Comparison of ENCODE assay signal across 1 cellular context in the genomic region with DNA sequence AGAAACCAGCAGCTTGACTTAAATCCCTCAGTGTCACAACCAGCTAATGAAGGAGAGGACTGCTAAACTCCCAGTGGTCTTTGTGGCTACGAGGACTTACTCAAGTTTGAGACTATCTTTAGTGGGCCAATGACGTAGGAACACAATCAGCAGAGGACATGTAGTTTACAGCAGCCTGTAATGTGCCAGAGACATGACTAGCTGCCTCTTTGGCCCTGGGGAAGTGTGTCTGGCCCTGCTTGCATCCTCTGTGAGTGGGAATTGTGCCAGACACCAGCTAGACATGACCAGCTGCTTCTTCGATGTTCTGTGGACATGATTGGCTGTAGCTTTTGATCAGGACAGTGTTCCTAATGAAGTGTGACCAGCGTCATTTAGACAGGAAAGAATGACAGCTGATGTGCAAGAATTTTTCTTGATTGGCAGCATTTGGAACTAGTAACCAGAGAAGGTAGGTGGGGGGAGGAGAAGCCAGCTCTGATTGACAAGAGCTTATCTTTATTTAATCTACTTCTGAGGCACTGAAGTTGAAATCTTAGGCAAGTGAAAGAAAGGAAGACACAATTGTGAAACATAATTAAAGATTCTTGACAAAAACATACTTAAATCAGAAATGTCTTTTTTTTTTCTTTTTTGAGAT.
A peak's percentile ranks its signal among the peaks of the same experiment; 100 is the strongest.
TF ChIP-seq lines count a peak whose summit lies in the region.

No MANE protein-coding gene starts in this region.

TF ChIP-seq in GM12878, 131 proteins besides CTCF, POLR2A, EP300 and RAD21 (continued from another document and continues in another):
- TF ChIP-seq ATF2 (IDR thresholded peaks at IDR 0.05; ENCODE audit: low read length) (no peak), CEBPZ (IDR thresholded peaks at IDR 0.05; ENCODE audit: low read depth, low read length) (no peak), CUX1 (IDR thresholded peaks at IDR 0.05; ENCODE audit: insufficient replicate concordance, low read depth, low read length) (peak; percentile 16), ZNF592 (IDR thresholded peaks at IDR 0.05) (no peak), CHD2 (IDR thresholded peaks at IDR 0.05; ENCODE audit: borderline replicate concordance, low read depth, low read length) (0 out of 2 replicates have a peak, but pooled peaks have one; percentile 32), POU2F2 (IDR thresholded peaks at IDR 0.05; ENCODE audit: borderline replicate concordance, low read depth, low read length) (peak; percentile 42; the same call in 1 of the 3 replicates), ZNF217 (IDR thresholded peaks at IDR 0.05) (no peak), RCOR1 (conservative IDR thresholded peaks at IDR 0.05; ENCODE audit: low read depth, low read length) (no peak), CHD4 (IDR thresholded peaks at IDR 0.05) (no peak), CREB1 (IDR thresholded peaks at IDR 0.05; ENCODE audit: low read depth) (peak; percentile 63), IRF3 (IDR thresholded peaks at IDR 0.05) (no peak), SMAD5 (IDR thresholded peaks at IDR 0.05; ENCODE audit: low read depth) (no peak), EZH2 (IDR thresholded peaks at IDR 0.05; ENCODE audit: borderline replicate concordance, control insufficient read depth, low read depth, low read length) (no peak), MTA2 (IDR thresholded peaks at IDR 0.05; ENCODE audit: low read depth) (no peak; the same call in none of the 2 replicates), YY1 (IDR thresholded peaks at IDR 0.05; ENCODE audit: low read depth, low read length) (no peak), RB1 (IDR thresholded peaks at IDR 0.05; ENCODE audit: borderline replicate concordance) (no peak), SPI1 (IDR thresholded peaks at IDR 0.05; ENCODE audit: borderline replicate concordance, insufficient read depth, low read depth, low read length) (peak; percentile 58; the same call in 1 of the 2 replicates), NR2F1 (conservative IDR thresholded peaks at IDR 0.05) (no peak), BHLHE40 (IDR thresholded peaks at IDR 0.05; ENCODE audit: borderline replicate concordance in 1 of 2, low read depth in 2 of 2, low read length in 1 of 2) (peak; percentile 41 to 60; a peak in 3 of 4 replicates)
- TF ChIP-seq, protein P1, sequence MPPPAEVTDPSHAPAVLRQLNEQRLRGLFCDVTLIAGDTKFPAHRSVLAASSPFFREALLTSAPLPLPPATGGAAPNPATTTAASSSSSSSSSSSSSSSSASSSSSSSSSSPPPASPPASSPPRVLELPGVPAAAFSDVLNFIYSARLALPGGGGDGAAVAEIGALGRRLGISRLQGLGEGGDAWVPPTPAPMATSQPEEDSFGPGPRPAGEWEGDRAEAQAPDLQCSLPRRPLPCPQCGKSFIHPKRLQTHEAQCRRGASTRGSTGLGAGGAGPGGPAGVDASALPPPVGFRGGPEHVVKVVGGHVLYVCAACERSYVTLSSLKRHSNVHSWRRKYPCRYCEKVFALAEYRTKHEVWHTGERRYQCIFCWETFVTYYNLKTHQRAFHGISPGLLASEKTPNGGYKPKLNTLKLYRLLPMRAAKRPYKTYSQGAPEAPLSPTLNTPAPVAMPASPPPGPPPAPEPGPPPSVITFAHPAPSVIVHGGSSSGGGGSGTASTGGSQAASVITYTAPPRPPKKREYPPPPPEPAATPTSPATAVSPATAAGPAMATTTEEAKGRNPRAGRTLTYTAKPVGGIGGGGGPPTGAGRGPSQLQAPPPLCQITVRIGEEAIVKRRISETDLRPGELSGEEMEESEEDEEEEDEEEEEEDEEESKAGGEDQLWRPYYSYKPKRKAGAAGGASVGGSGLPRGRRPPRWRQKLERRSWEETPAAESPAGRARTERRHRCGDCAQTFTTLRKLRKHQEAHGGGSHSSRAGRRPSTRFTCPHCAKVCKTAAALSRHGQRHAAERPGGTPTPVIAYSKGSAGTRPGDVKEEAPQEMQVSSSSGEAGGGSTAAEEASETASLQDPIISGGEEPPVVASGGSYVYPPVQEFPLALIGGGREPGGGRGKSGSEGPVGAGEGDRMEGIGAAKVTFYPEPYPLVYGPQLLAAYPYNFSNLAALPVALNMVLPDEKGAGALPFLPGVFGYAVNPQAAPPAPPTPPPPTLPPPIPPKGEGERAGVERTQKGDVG (CRISPR knock-in tag; IDR thresholded peaks at IDR 0.05), result no peak
- TF ChIP-seq, protein P2, sequence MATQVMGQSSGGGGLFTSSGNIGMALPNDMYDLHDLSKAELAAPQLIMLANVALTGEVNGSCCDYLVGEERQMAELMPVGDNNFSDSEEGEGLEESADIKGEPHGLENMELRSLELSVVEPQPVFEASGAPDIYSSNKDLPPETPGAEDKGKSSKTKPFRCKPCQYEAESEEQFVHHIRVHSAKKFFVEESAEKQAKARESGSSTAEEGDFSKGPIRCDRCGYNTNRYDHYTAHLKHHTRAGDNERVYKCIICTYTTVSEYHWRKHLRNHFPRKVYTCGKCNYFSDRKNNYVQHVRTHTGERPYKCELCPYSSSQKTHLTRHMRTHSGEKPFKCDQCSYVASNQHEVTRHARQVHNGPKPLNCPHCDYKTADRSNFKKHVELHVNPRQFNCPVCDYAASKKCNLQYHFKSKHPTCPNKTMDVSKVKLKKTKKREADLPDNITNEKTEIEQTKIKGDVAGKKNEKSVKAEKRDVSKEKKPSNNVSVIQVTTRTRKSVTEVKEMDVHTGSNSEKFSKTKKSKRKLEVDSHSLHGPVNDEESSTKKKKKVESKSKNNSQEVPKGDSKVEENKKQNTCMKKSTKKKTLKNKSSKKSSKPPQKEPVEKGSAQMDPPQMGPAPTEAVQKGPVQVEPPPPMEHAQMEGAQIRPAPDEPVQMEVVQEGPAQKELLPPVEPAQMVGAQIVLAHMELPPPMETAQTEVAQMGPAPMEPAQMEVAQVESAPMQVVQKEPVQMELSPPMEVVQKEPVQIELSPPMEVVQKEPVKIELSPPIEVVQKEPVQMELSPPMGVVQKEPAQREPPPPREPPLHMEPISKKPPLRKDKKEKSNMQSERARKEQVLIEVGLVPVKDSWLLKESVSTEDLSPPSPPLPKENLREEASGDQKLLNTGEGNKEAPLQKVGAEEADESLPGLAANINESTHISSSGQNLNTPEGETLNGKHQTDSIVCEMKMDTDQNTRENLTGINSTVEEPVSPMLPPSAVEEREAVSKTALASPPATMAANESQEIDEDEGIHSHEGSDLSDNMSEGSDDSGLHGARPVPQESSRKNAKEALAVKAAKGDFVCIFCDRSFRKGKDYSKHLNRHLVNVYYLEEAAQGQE (IDR thresholded peaks at IDR 0.05; ENCODE audit: low read depth, low read length), result no peak
- TF ChIP-seq, protein P3, sequence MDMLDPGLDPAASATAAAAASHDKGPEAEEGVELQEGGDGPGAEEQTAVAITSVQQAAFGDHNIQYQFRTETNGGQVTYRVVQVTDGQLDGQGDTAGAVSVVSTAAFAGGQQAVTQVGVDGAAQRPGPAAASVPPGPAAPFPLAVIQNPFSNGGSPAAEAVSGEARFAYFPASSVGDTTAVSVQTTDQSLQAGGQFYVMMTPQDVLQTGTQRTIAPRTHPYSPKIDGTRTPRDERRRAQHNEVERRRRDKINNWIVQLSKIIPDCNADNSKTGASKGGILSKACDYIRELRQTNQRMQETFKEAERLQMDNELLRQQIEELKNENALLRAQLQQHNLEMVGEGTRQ (IDR thresholded peaks at IDR 0.05; ENCODE audit: borderline replicate concordance, low read depth, low read length), result no peak
